ENCODE assay signal across 8 cellular contexts in the genomic region with DNA sequence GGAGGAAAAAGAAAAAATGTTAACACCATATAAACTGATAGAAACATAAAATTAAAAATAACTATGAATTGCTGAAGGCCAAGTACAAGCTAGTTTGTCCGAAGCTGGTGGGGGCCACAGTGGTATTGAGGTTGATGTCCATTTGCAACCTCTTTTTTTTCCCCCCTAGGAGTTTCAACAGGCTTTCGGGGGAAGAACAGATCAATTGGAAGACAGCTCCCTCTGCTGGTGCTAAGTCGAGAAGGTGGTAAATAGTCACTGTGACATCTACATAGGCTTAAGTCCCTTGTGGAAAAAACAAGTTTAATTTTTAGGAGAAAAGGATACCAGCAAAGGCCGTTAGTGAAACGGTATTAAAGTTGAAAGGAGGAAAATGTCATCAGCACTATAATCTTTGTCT.
DNase-seq lines count a peak whose midpoint lies in the region; ATAC-seq and TF ChIP-seq lines count a peak whose summit lies in the region.

No MANE protein-coding gene starts in this region.

- no peaks in the 10 kb centered on the region for H3K4me1 ChIP-seq in psoas muscle

- ATAC-seq in psoas muscle (peak in 1 of 4 donors; percentile 51), HG02970 (IDR thresholded peaks at IDR 0.05; ENCODE audit: low FRiP score, unreplicated experiment) (no peak)

- H3K36me3 ChIP-seq in psoas muscle (ENCODE audit: insufficient read depth in 1 of 2, low read depth in 1 of 2) = no peaks in the 10 kb centered on the region

- H3K27me3 ChIP-seq in psoas muscle (ENCODE audit: insufficient read depth in 3 of 3, low read length in 2 of 3) = peaks cover 0 to 4% (median 0%) of the 10 kb centered on the region in 3 donors

- DNase-seq in A172 (ENCODE audit: low spot score) (peak; percentile 3), EL (peak; percentile 4), LHCN-M2 (ENCODE audit: low read depth) (peak; percentile 3), SW480 (ENCODE audit: low spot score) (peak; percentile 40), epidermal melanocyte (ENCODE audit: insufficient read length, low spot score) (peak; percentile 11), psoas muscle (no peak), occipital lobe (lab: John Stamatoyannopoulos, UW) (no peak)

- peaks cover 12% of the 10 kb centered on the region for H3K9me3 ChIP-seq in psoas muscle

- peak; percentile 64 for TF ChIP-seq CTCF in psoas muscle (IDR thresholded peaks at IDR 0.05)

- 11 to 15% (median 12%) methylated on average over 5 of the region's 5 CpGs for WGBS in psoas muscle, 3 donors

- H3K4me3 ChIP-seq in psoas muscle = no peak overlapping the region

- no peak overlapping the region for H3K27ac ChIP-seq in psoas muscle

- intact Hi-C loops in psoas muscle (cut with DNase I) = loop anchor here (2.0 to 10.0 kb wide), 4 partner anchors 95 to 1231 kb away; no protein-coding TSS in a partner anchor

Comparison
In these comparisons a context has a peak if more than half of its experiments do, and no peak if none do; other contexts are left out.
1. DNase-seq: peak in A172 (single experiment), EL (single experiment), LHCN-M2 (single experiment), SW480 (single experiment) and epidermal melanocyte (single experiment); none in psoas muscle (0 of 2) and occipital lobe (single experiment).